ENCODE assay signal across 8 cellular contexts in genomic region chr7:66996444-66997191, GRCh38. TPM values are rescaled to one million over a fixed set of nuclear protein-coding genes. Genes with fewer than 3 reads are reported as not detected.
DNase-seq lines count a peak whose midpoint lies in the region; ATAC-seq lines count a peak whose summit lies in the region.
"Not testable (repeated sequence)": the region's sequence is repeated elsewhere in the genome, so short reads cannot be mapped to it uniquely, and the experiment has no call there.

TYW1 (plus strand) TSS chr7:66996833; CDS start chr7:66996979, 146 bp downstream.

- H3K9ac ChIP-seq in NT2/D1 (ENCODE audit: insufficient read length, low read depth) (peak within 1 kb of the TSS; percentile 90), endocrine pancreas (ENCODE audit: control insufficient read depth, insufficient read depth, low read length) (peak within 1 kb of the TSS; percentile 76), mesenchymal stem cell (ENCODE audit: low read length) (peak within 1 kb of the TSS; percentile 94)

- H3K4me1 Mint-ChIP-seq in activated CD8-positive, alpha-beta memory T cell treated with anti-CD3 and anti-CD28 coated beads, Interleukin-2, amount 10 ng/mL, durations not matched to agents 7 days and 5 days, result peaks cover 38% of the 10 kb centered on the region

- not testable (repeated sequence) for H3K27me3 ChIP-seq in NT2/D1 (ENCODE audit: insufficient read depth, insufficient read length); endocrine pancreas (ENCODE audit: control insufficient read depth, insufficient read depth, low read length); mesenchymal stem cell (ENCODE audit: control insufficient read depth in 1 of 2, insufficient read depth in 1 of 2, low read length in 2 of 2)

- H3K4me3 ChIP-seq in NT2/D1 (ENCODE audit: insufficient read length, low read depth), result peak within 1 kb of the TSS; percentile 83
- H3K4me3 ChIP-seq in endocrine pancreas (ENCODE audit: control insufficient read depth, insufficient read depth, low read length), result peak within 1 kb of the TSS; percentile 90
- peak within 1 kb of the TSS; percentile 55 to 92 for H3K4me3 ChIP-seq in mesenchymal stem cell (ENCODE audit: insufficient read depth in 1 of 2, low read depth in 1 of 2, low read length in 2 of 2)

- H3K14ac ChIP-seq in mesenchymal stem cell (ENCODE audit: low read length in 2 of 2), result not testable (repeated sequence)

- H2BK15ac ChIP-seq in mesenchymal stem cell (ENCODE audit: low read depth, poor library complexity, severe bottlenecking), result peak within 1 kb of the TSS; percentile 63

- not testable (repeated sequence) for H4K8ac ChIP-seq in mesenchymal stem cell (ENCODE audit: low read length)

- not testable (repeated sequence) for H3K4ac ChIP-seq in mesenchymal stem cell (ENCODE audit: low read depth in 1 of 2, low read length in 2 of 2)

- peaks cover 29% of the 10 kb centered on the region for H3K36me3 ChIP-seq in NT2/D1 (ENCODE audit: insufficient read depth, insufficient read length, low read length)
- not testable (repeated sequence) for H3K36me3 ChIP-seq in endocrine pancreas (ENCODE audit: control insufficient read depth, insufficient read depth, low read length)
- H3K36me3 ChIP-seq in mesenchymal stem cell (ENCODE audit: control insufficient read depth in 1 of 2, insufficient read depth in 2 of 2, low read depth in 1 of 2, low read length in 2 of 2), result peaks cover 5 to 26% of the 10 kb centered on the region in 2 experiments

- peak within 1 kb of the TSS; percentile 96 for H3K4me3 Mint-ChIP-seq in activated CD8-positive, alpha-beta memory T cell treated with anti-CD3 and anti-CD28 coated beads, Interleukin-2, amount 10 ng/mL, durations not matched to agents 7 days and 5 days

- H2BK12ac ChIP-seq in mesenchymal stem cell (ENCODE audit: low read length in 2 of 2), result not testable (repeated sequence)

- ATAC-seq in GM21381 (IDR thresholded peaks at IDR 0.05; ENCODE audit: unreplicated experiment), result peak; percentile 84
- peak; percentile 93 for ATAC-seq in activated CD8-positive, alpha-beta memory T cell treated with anti-CD3 and anti-CD28 coated beads, Interleukin-2, amount 10 ng/mL, durations not matched to agents 7 days and 5 days

- H2BK120ac ChIP-seq in mesenchymal stem cell (ENCODE audit: low read depth, low read length), result not testable (repeated sequence)

- H3K4me2 ChIP-seq in mesenchymal stem cell (ENCODE audit: low read length, poor library complexity, severe bottlenecking), result peak within 1 kb of the TSS; percentile 61

- H3K27ac Mint-ChIP-seq in activated CD8-positive, alpha-beta memory T cell treated with anti-CD3 and anti-CD28 coated beads, Interleukin-2, amount 10 ng/mL, durations not matched to agents 7 days and 5 days, result peak within 1 kb of the TSS; percentile 100

- CTCF ChIA-PET in activated CD8-positive, alpha-beta memory T cell treated with anti-CD3 and anti-CD28 coated beads, Interleukin-2, amount 10 ng/mL, durations not matched to agents 7 days and 5 days (lab: Charles Lee), result interaction anchor here (0.9 to 1.1 kb wide), 3 partner anchors 156 to 439 kb away, joined by 3 read pairs; no protein-coding TSS in a partner anchor

- peak within 1 kb of the TSS; percentile 72 for H3K27ac ChIP-seq in mesenchymal stem cell (ENCODE audit: low read length, poor library complexity, severe bottlenecking)

- peak; percentile 96 for DNase-seq in COLO668 (lab: John Stamatoyannopoulos, UW; ENCODE audit: unreplicated experiment)
- peak; percentile 51 to 99 (median 97) for DNase-seq in HUDEP-2 (lab: John Stamatoyannopoulos, UW; ENCODE audit: unreplicated experiment in 76 of 76)
- DNase-seq in NT2/D1 (ENCODE audit: low read depth, low spot score), result peak; percentile 97
- DNase-seq in activated CD8-positive, alpha-beta memory T cell treated with anti-CD3 and anti-CD28 coated beads, Interleukin-2, amount 10 ng/mL, durations not matched to agents 7 days and 5 days, result peak; percentile 99
- peak; percentile 99 for DNase-seq in mesenchymal stem cell
- peak; percentile 94 for DNase-seq in stimulated activated CD8-positive, alpha-beta memory T cell treated with anti-CD3 and anti-CD28 coated beads, Interleukin-12 subunit alpha, Interleukin-12 subunit beta, amount 100 ng/mL, for 4 hours (ENCODE audit: low read depth)

- H3K9me3 ChIP-seq in NT2/D1 (ENCODE audit: insufficient read depth, low read length); endocrine pancreas (ENCODE audit: control insufficient read depth, low read length); mesenchymal stem cell (ENCODE audit: control insufficient read depth, low read length): not testable (repeated sequence)

- H2AFZ ChIP-seq in mesenchymal stem cell (ENCODE audit: low read depth, low read length), result peak within 1 kb of the TSS; percentile 76

- H2AK5ac ChIP-seq in mesenchymal stem cell (ENCODE audit: low read length, severe bottlenecking), result not testable (repeated sequence)

- not testable (repeated sequence) for H3K9me3 Mint-ChIP-seq in activated CD8-positive, alpha-beta memory T cell treated with anti-CD3 and anti-CD28 coated beads, Interleukin-2, amount 10 ng/mL, durations not matched to agents 7 days and 5 days (ENCODE audit: low read depth)

- H4K91ac ChIP-seq in mesenchymal stem cell (ENCODE audit: low read length), result not testable (repeated sequence)

- not testable (repeated sequence) for H3K4me1 ChIP-seq in NT2/D1 (ENCODE audit: insufficient read depth, insufficient read length); endocrine pancreas (ENCODE audit: control insufficient read depth, insufficient read depth, low read length); mesenchymal stem cell (ENCODE audit: control insufficient read depth, insufficient read depth, low read depth, low read length)

- H3K18ac ChIP-seq in mesenchymal stem cell (ENCODE audit: low read depth in 1 of 2, low read length in 2 of 2), result peak within 1 kb of the TSS in 1 of 2 experiments; percentile 22

- H2BK5ac ChIP-seq in mesenchymal stem cell (ENCODE audit: low read depth, low read length, poor library complexity, severe bottlenecking), result not testable (repeated sequence)

- H3K36me3 Mint-ChIP-seq in activated CD8-positive, alpha-beta memory T cell treated with anti-CD3 and anti-CD28 coated beads, Interleukin-2, amount 10 ng/mL, durations not matched to agents 7 days and 5 days, result peaks cover 17% of the 10 kb centered on the region

- H3K27me3 Mint-ChIP-seq in activated CD8-positive, alpha-beta memory T cell treated with anti-CD3 and anti-CD28 coated beads, Interleukin-2, amount 10 ng/mL, durations not matched to agents 7 days and 5 days, result not testable (repeated sequence)

- WGBS in mesenchymal stem cell, result under 1% methylated on average over 38 of the region's 44 CpGs

- H3K23ac ChIP-seq in mesenchymal stem cell (ENCODE audit: low read length in 2 of 2), result not testable (repeated sequence)

- not testable (repeated sequence) for H3K79me1 ChIP-seq in mesenchymal stem cell (replicated peaks; ENCODE audit: low read length, poor library complexity, severe bottlenecking)

RNA-seq across cellular contexts. Expression of gene TYW1, which starts in this region (rescaled TPM):
- 10 to 100 TPM; 13.4 to 18.5 TPM for total RNA-seq in activated CD8-positive, alpha-beta memory T cell treated with anti-CD3 and anti-CD28 coated beads, Interleukin-2, amount 10 ng/mL, durations not matched to agents 7 days and 5 days
- 10.9 TPM for polyA plus RNA-seq in mesenchymal stem cell (2013, experiment 1 of 2)
- 10.6 TPM for polyA plus RNA-seq in mesenchymal stem cell (2013, experiment 2 of 2)

Comparison
In these comparisons a context has a peak if more than half of its experiments do, and no peak if none do; other contexts are left out.
1. Peak in every context shown above with its lines: DNase-seq, ATAC-seq, H3K4me3 ChIP-seq and H3K27ac ChIP-seq.